8 cellular contexts compared by ENCODE assay signal in genomic region chr9:83920942-83921707, GRCh38. TPM values are rescaled to one million over a fixed set of nuclear protein-coding genes. Genes with fewer than 3 reads are reported as not detected.
A peak's percentile ranks its signal among the peaks of the same experiment; 100 is the strongest.
DNase-seq lines count a peak whose midpoint lies in the region; ATAC-seq and TF ChIP-seq lines count a peak whose summit lies in the region.

TSS of gene KIF27 (minus strand) at chr9:83921432. CDS start at chr9:83915591, 5,841 bp downstream.

- peak; percentile 93 for TF ChIP-seq POLR2A in GM19193 (IDR thresholded peaks at IDR 0.05; ENCODE audit: extremely low read depth, insufficient read depth, insufficient read length)

- peaks cover 3% of the 10 kb centered on the region for H3K4me1 ChIP-seq in BE2C

- peak; percentile 17 for TF ChIP-seq CTCF in BE2C (IDR thresholded peaks at IDR 0.05; ENCODE audit: low read depth, low read length)
- TF ChIP-seq CTCF in kidney epithelial cell (IDR thresholded peaks at IDR 0.05; ENCODE audit: insufficient read depth, low read length, poor library complexity, severe bottlenecking): peak; percentile 27

- DNase-seq in BE2C (peak; percentile 100), NCI-H460 (ENCODE audit: extremely low read depth, low read depth) (peak; percentile 96), cerebellum (ENCODE audit: low spot score) (peak; percentile 91), kidney epithelial cell (ENCODE audit: low read depth) (peak; percentile 82)
- DNase-seq in activated CD4-positive, alpha-beta T cell treated with anti-CD3 and anti-CD28 coated beads for 1 hour: peak; percentile 88
- DNase-seq in stimulated activated CD4-positive, alpha-beta T cell treated with anti-CD3 and anti-CD28 coated beads, Interleukin-15, amount 100 ng/mL, for 24 hours: peak; percentile 99

- H3K9me3 ChIP-seq in BE2C: no peaks in the 10 kb centered on the region

- H3K36me3 ChIP-seq in BE2C (no peaks in the 10 kb centered on the region), kidney epithelial cell (ENCODE audit: control insufficient read depth, insufficient read depth, low read length) (no peaks in the 10 kb centered on the region)

- H3K27me3 ChIP-seq in BE2C (no peaks in the 10 kb centered on the region), kidney epithelial cell (ENCODE audit: control insufficient read depth, insufficient read depth, low read length) (no peaks in the 10 kb centered on the region)

- H3K4me3 ChIP-seq in BE2C (ENCODE audit: low read depth, low read length) (peak within 1 kb of the TSS; percentile 60), kidney epithelial cell (ENCODE audit: low read depth, low read length) (peak within 1 kb of the TSS; percentile 54)

- ATAC-seq in HG03432 (IDR thresholded peaks at IDR 0.05; ENCODE audit: unreplicated experiment): peak; percentile 95

RNA-seq across cellular contexts. Expression of gene KIF27, which starts in this region (rescaled TPM):
- 0.80 TPM for polyA plus RNA-seq in BE2C (2012; ENCODE audit: insufficient read depth, insufficient read length, low read depth)
- 4.3 and 4.6 TPM in 2 replicates for total RNA-seq in NCI-H460 (2014; rRNA removed; shearing (Covaris generic))
- polyA plus RNA-seq in NCI-H460 (2014; cell fraction: nucleus; rRNA removed): 1.1 and 6.2 TPM in 2 replicates
- 13.3 TPM for total RNA-seq in cerebellum
- total RNA-seq in kidney epithelial cell: 3.5 and 4.6 TPM in 2 replicates

Comparison
In these comparisons a context has a peak if more than half of its experiments do, and no peak if none do; other contexts are left out.
1. Peak in every context shown above with its lines: DNase-seq, ATAC-seq and H3K4me3 ChIP-seq.